23 cellular contexts compared by ENCODE assay signal in genomic region chr14:72755766-72756165, GRCh38.
DNase-seq lines count a peak whose midpoint lies in the region; FAIRE-seq and TF ChIP-seq lines count a peak whose summit lies in the region.
"Had no signal": no experiment of that assay in that cellular context is flagged by ENCODE, and none has a peak within 500 bp of the region (broad histone marks: within the 10 kb centered on the region; RNA-seq: fewer than 3 reads in every experiment).

No MANE protein-coding gene starts in this region.

- no peak overlapping the region for H3K27ac ChIP-seq in Peyer's patch
- H3K27ac ChIP-seq: KMS-11 had no signal

- H3K4me1 ChIP-seq in Peyer's patch = no peaks in the 10 kb centered on the region

- H3K27me3 Mint-ChIP-seq in nephron progenitor cell (ENCODE audit: low read depth, poor library complexity) (peaks cover 5% of the 10 kb centered on the region), Calu3 (ENCODE audit: unreplicated experiment) (no peaks in the 10 kb centered on the region)
- H3K27me3 Mint-ChIP-seq: IgD-negative memory B cell had no signal

- no TSS peak for BruUV-seq in Calu3 (replicated peaks; lab: Mats Ljungman, UMichigan)

- H3K4me3 ChIP-seq in AG10803 (ENCODE audit: low read length) = no peak overlapping the region
- no peak overlapping the region for H3K4me3 ChIP-seq in Peyer's patch

- TF ChIP-seq CTCF in AG10803 (conservative IDR thresholded peaks at IDR 0.05; ENCODE audit: low read length) (no peak), nephron progenitor cell (IDR thresholded peaks at IDR 0.05) (no peak), Calu3 (IDR thresholded peaks at IDR 0.05; ENCODE audit: unreplicated experiment) (no peak), Peyer's patch (IDR thresholded peaks at IDR 0.05) (no peak)

- H3K27ac Mint-ChIP-seq in nephron progenitor cell (peak overlapping the region; percentile 86), Calu3 (ENCODE audit: unreplicated experiment) (no peak overlapping the region)
- H3K27ac Mint-ChIP-seq: CD14-positive monocyte; CD8-positive, alpha-beta memory T cell; IgD-negative memory B cell had no signal

- peaks cover 17% of the 10 kb centered on the region for H3K4me1 Mint-ChIP-seq in nephron progenitor cell
- no peaks in the 10 kb centered on the region for H3K4me1 Mint-ChIP-seq in Calu3 (ENCODE audit: low read depth, unreplicated experiment)
- H3K4me1 Mint-ChIP-seq: CD14-positive monocyte had no signal

- H3K27me3 ChIP-seq in Peyer's patch = no peaks in the 10 kb centered on the region
- H3K27me3 ChIP-seq: BE2C had no signal

- DNase-seq in AG10803 (ENCODE audit: low read depth) = peak; percentile 50
- no peak for DNase-seq in HTR-8/SVneo (ENCODE audit: insufficient read length, low spot score)
- peak; percentile 73 for DNase-seq in fibroblast of gingiva (ENCODE audit: low read depth)
- no peak for DNase-seq in nephron progenitor cell
- no peak for DNase-seq in Calu3
- no peak for DNase-seq in NCI-H2227 treated with DMSO at 0.1 percent for 48 hours (lab: John Stamatoyannopoulos, UW)
- DNase-seq in Peyer's patch = no peak
- DNase-seq: BE2C; CD8-positive, alpha-beta memory T cell; DMS53; GOT3; HCEC 1CT; MM.1S; NCI-H2029; NCI-H226; NCI-H510A; NCI-H69; SK-N-SH; SW 1271 had no signal

- CTCF ChIA-PET in Calu3 (lab: Charles Lee) = no interaction called here

- H3K9me3 Mint-ChIP-seq in nephron progenitor cell (peaks cover 32% of the 10 kb centered on the region), Calu3 (ENCODE audit: low read depth, unreplicated experiment) (peaks cover 5% of the 10 kb centered on the region)

- peaks cover 0 to 22% (median 0%) of the 10 kb centered on the region in 4 donors for H3K9me3 ChIP-seq in Peyer's patch
- H3K9me3 ChIP-seq: BE2C had no signal

- no peak for TF ChIP-seq POLR2A in Peyer's patch (IDR thresholded peaks at IDR 0.05)

- FAIRE-seq in HTR-8/SVneo (lab: Jason Lieb, UNC) = peak; percentile 96
- FAIRE-seq: GM18507 had no signal

- H3K36me3 Mint-ChIP-seq in nephron progenitor cell (ENCODE audit: low read depth) (peaks cover 45% of the 10 kb centered on the region), Calu3 (ENCODE audit: insufficient read depth, unreplicated experiment) (no peaks in the 10 kb centered on the region)
- H3K36me3 Mint-ChIP-seq: CD14-positive monocyte had no signal

- peak overlapping the region; percentile 8 for H3K4me3 Mint-ChIP-seq in nephron progenitor cell
- H3K4me3 Mint-ChIP-seq in Calu3 (ENCODE audit: low read depth, unreplicated experiment) = no peak overlapping the region
- H3K4me3 Mint-ChIP-seq: CD14-positive monocyte; CD8-positive, alpha-beta memory T cell; IgD-negative memory B cell had no signal

- no peaks in the 10 kb centered on the region for H3K36me3 ChIP-seq in Peyer's patch

- intact Hi-C loops in Calu3 (cut with micrococcal nuclease; ENCODE audit: unreplicated experiment) = no loop called here

Comparison
In these comparisons a context has a peak if more than half of its experiments do, and no peak if none do; other contexts are left out.
1. DNase-seq: peak in AG10803 (single experiment) and fibroblast of gingiva (single experiment); none in HTR-8/SVneo (single experiment), nephron progenitor cell (single experiment), Calu3 (single experiment), NCI-H2227 treated with DMSO at 0.1 percent for 48 hours (single experiment) and Peyer's patch (0 of 3).